ENCODE assay signal across 1 cellular context in genomic region chr18:267688-268552, GRCh38.
TF ChIP-seq lines count a peak whose summit lies in the region.

A gene with protein sequence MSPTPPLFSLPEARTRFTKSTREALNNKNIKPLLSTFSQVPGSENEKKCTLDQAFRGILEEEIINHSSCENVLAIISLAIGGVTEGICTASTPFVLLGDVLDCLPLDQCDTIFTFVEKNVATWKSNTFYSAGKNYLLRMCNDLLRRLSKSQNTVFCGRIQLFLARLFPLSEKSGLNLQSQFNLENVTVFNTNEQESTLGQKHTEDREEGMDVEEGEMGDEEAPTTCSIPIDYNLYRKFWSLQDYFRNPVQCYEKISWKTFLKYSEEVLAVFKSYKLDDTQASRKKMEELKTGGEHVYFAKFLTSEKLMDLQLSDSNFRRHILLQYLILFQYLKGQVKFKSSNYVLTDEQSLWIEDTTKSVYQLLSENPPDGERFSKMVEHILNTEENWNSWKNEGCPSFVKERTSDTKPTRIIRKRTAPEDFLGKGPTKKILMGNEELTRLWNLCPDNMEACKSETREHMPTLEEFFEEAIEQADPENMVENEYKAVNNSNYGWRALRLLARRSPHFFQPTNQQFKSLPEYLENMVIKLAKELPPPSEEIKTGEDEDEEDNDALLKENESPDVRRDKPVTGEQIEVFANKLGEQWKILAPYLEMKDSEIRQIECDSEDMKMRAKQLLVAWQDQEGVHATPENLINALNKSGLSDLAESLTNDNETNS (minus strand): TSS chr18:268047. CDS start chr18:268019, 28 bp downstream.

TF ChIP-seq in HepG2, 621 proteins besides CTCF, POLR2A, EP300 and RAD21 (continued from another document and continues in another):
- TF ChIP-seq GMEB1 (CRISPR knock-in tag; IDR thresholded peaks at IDR 0.05; ENCODE audit: borderline replicate concordance) (peak; percentile 90), ARHGAP35 (CRISPR knock-in tag; IDR thresholded peaks at IDR 0.05; ENCODE audit: borderline replicate concordance) (no peak), ZSCAN25 (CRISPR knock-in tag; IDR thresholded peaks at IDR 0.05) (peak; percentile 72; the same call in 1 of the 2 replicates), RARA (CRISPR knock-in tag; IDR thresholded peaks at IDR 0.05) (no peak), ZNF550 (CRISPR knock-in tag; IDR thresholded peaks at IDR 0.05; ENCODE audit: borderline replicate concordance) (0 out of 2 replicates have a peak, but pooled peaks have one; percentile 32), RORA (CRISPR knock-in tag; IDR thresholded peaks at IDR 0.05) (no peak), KAT2B (IDR thresholded peaks at IDR 0.05; ENCODE audit: borderline replicate concordance, low read depth, low read length) (no peak), ZNF431 (CRISPR knock-in tag; IDR thresholded peaks at IDR 0.05; ENCODE audit: borderline replicate concordance, low read depth) (peak; percentile 89; the same call in 1 of the 2 replicates), ZNF510 (CRISPR knock-in tag; IDR thresholded peaks at IDR 0.05; ENCODE audit: low read depth) (peak; percentile 81; the same call in 1 of the 2 replicates), HOXA9 (CRISPR knock-in tag; IDR thresholded peaks at IDR 0.05; ENCODE audit: borderline replicate concordance) (no peak), FOXM1 (CRISPR knock-in tag; IDR thresholded peaks at IDR 0.05) (no peak), MYC (CRISPR knock-in tag; IDR thresholded peaks at IDR 0.05; ENCODE audit: borderline replicate concordance) (peak; percentile 93), ATAD3A (CRISPR knock-in tag; IDR thresholded peaks at IDR 0.05) (no peak), ZSCAN31 (CRISPR knock-in tag; IDR thresholded peaks at IDR 0.05; ENCODE audit: low read depth) (peak; percentile 93), TAF1 (CRISPR knock-in tag; IDR thresholded peaks at IDR 0.05) (peak; percentile 94), MAF1 (CRISPR knock-in tag; IDR thresholded peaks at IDR 0.05; ENCODE audit: borderline replicate concordance) (peak; percentile 73; the same call in 1 of the 2 replicates), ZNF749 (CRISPR knock-in tag; IDR thresholded peaks at IDR 0.05; ENCODE audit: borderline replicate concordance) (0 out of 2 replicates have a peak, but pooled peaks have one; percentile 75), ZFAT (CRISPR knock-in tag; conservative IDR thresholded peaks at IDR 0.05) (0 out of 2 replicates have a peak, but pooled peaks have one; percentile 22), ZFP37 (CRISPR knock-in tag; IDR thresholded peaks at IDR 0.05; ENCODE audit: borderline replicate concordance) (0 out of 2 replicates have a peak, but pooled peaks have one; percentile 73), SIN3A (IDR thresholded peaks at IDR 0.05; ENCODE audit: borderline replicate concordance, low read depth, low read length) (peak; percentile 95), REL (CRISPR knock-in tag; conservative IDR thresholded peaks at IDR 0.05) (no peak), ZNF747 (CRISPR knock-in tag; IDR thresholded peaks at IDR 0.05; ENCODE audit: borderline replicate concordance) (peak; percentile 93), RARG (CRISPR knock-in tag; IDR thresholded peaks at IDR 0.05; ENCODE audit: low read depth) (no peak), YEATS4 (CRISPR knock-in tag; IDR thresholded peaks at IDR 0.05; ENCODE audit: borderline replicate concordance) (peak; percentile 95), HOXA7 (CRISPR knock-in tag; IDR thresholded peaks at IDR 0.05) (no peak), TCF12 (IDR thresholded peaks at IDR 0.05) (no peak), TCF12 (CRISPR knock-in tag; IDR thresholded peaks at IDR 0.05) (peak; percentile 65; the same call in 1 of the 2 replicates), ZIK1 (CRISPR knock-in tag; IDR thresholded peaks at IDR 0.05; ENCODE audit: borderline replicate concordance, low read depth) (peak; percentile 90; the same call in 1 of the 2 replicates), ATF4 (CRISPR knock-in tag; IDR thresholded peaks at IDR 0.05) (peak in 1 of 2 experiments; percentile 60; a peak in 1 of 4 replicates), PCBP2 (optimal IDR thresholded peaks at IDR 0.05; ENCODE audit: low read depth, low read length, poor library complexity, severe bottlenecking) (no peak), PITX1 (CRISPR knock-in tag; IDR thresholded peaks at IDR 0.05) (no peak), MAX (IDR thresholded peaks at IDR 0.05) (peak; percentile 95), SMYD3 (CRISPR knock-in tag; IDR thresholded peaks at IDR 0.05) (peak; percentile 79; the same call in 1 of the 2 replicates), ZSCAN9 (CRISPR knock-in tag; IDR thresholded peaks at IDR 0.05; ENCODE audit: borderline replicate concordance) (peak; percentile 62), NKX3-1 (CRISPR knock-in tag; IDR thresholded peaks at IDR 0.05) (peak; percentile 64; the same call in 1 of the 2 replicates), ZNF672 (CRISPR knock-in tag; IDR thresholded peaks at IDR 0.05) (no peak), ARNT (IDR thresholded peaks at IDR 0.05) (no peak), BATF2 (CRISPR knock-in tag; IDR thresholded peaks at IDR 0.05) (no peak), ZNF619 (CRISPR knock-in tag; IDR thresholded peaks at IDR 0.05) (peak; percentile 93; the same call in 1 of the 2 replicates), CREB3 (CRISPR knock-in tag; IDR thresholded peaks at IDR 0.05) (0 out of 2 replicates have a peak, but pooled peaks have one; percentile 23)
- TF ChIP-seq, protein P1, sequence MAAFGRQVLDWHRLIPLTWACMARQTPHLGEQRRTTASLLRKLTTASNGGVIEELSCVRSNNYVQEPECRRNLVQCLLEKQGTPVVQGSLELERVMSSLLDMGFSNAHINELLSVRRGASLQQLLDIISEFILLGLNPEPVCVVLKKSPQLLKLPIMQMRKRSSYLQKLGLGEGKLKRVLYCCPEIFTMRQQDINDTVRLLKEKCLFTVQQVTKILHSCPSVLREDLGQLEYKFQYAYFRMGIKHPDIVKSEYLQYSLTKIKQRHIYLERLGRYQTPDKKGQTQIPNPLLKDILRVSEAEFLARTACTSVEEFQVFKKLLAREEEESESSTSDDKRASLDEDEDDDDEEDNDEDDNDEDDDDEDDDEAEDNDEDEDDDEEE (CRISPR knock-in tag; IDR thresholded peaks at IDR 0.05): peak; percentile 87
- TF ChIP-seq, protein P2, sequence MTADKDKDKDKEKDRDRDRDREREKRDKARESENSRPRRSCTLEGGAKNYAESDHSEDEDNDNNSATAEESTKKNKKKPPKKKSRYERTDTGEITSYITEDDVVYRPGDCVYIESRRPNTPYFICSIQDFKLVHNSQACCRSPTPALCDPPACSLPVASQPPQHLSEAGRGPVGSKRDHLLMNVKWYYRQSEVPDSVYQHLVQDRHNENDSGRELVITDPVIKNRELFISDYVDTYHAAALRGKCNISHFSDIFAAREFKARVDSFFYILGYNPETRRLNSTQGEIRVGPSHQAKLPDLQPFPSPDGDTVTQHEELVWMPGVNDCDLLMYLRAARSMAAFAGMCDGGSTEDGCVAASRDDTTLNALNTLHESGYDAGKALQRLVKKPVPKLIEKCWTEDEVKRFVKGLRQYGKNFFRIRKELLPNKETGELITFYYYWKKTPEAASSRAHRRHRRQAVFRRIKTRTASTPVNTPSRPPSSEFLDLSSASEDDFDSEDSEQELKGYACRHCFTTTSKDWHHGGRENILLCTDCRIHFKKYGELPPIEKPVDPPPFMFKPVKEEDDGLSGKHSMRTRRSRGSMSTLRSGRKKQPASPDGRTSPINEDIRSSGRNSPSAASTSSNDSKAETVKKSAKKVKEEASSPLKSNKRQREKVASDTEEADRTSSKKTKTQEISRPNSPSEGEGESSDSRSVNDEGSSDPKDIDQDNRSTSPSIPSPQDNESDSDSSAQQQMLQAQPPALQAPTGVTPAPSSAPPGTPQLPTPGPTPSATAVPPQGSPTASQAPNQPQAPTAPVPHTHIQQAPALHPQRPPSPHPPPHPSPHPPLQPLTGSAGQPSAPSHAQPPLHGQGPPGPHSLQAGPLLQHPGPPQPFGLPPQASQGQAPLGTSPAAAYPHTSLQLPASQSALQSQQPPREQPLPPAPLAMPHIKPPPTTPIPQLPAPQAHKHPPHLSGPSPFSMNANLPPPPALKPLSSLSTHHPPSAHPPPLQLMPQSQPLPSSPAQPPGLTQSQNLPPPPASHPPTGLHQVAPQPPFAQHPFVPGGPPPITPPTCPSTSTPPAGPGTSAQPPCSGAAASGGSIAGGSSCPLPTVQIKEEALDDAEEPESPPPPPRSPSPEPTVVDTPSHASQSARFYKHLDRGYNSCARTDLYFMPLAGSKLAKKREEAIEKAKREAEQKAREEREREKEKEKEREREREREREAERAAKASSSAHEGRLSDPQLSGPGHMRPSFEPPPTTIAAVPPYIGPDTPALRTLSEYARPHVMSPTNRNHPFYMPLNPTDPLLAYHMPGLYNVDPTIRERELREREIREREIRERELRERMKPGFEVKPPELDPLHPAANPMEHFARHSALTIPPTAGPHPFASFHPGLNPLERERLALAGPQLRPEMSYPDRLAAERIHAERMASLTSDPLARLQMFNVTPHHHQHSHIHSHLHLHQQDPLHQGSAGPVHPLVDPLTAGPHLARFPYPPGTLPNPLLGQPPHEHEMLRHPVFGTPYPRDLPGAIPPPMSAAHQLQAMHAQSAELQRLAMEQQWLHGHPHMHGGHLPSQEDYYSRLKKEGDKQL (CRISPR knock-in tag; IDR thresholded peaks at IDR 0.05; ENCODE audit: low read depth): peak; percentile 22; the same call in 1 of the 2 replicates
- TF ChIP-seq, protein P3, sequence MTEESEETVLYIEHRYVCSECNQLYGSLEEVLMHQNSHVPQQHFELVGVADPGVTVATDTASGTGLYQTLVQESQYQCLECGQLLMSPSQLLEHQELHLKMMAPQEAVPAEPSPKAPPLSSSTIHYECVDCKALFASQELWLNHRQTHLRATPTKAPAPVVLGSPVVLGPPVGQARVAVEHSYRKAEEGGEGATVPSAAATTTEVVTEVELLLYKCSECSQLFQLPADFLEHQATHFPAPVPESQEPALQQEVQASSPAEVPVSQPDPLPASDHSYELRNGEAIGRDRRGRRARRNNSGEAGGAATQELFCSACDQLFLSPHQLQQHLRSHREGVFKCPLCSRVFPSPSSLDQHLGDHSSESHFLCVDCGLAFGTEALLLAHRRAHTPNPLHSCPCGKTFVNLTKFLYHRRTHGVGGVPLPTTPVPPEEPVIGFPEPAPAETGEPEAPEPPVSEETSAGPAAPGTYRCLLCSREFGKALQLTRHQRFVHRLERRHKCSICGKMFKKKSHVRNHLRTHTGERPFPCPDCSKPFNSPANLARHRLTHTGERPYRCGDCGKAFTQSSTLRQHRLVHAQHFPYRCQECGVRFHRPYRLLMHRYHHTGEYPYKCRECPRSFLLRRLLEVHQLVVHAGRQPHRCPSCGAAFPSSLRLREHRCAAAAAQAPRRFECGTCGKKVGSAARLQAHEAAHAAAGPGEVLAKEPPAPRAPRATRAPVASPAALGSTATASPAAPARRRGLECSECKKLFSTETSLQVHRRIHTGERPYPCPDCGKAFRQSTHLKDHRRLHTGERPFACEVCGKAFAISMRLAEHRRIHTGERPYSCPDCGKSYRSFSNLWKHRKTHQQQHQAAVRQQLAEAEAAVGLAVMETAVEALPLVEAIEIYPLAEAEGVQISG (CRISPR knock-in tag; IDR thresholded peaks at IDR 0.05): peak; percentile 100
- TF ChIP-seq, protein P4, sequence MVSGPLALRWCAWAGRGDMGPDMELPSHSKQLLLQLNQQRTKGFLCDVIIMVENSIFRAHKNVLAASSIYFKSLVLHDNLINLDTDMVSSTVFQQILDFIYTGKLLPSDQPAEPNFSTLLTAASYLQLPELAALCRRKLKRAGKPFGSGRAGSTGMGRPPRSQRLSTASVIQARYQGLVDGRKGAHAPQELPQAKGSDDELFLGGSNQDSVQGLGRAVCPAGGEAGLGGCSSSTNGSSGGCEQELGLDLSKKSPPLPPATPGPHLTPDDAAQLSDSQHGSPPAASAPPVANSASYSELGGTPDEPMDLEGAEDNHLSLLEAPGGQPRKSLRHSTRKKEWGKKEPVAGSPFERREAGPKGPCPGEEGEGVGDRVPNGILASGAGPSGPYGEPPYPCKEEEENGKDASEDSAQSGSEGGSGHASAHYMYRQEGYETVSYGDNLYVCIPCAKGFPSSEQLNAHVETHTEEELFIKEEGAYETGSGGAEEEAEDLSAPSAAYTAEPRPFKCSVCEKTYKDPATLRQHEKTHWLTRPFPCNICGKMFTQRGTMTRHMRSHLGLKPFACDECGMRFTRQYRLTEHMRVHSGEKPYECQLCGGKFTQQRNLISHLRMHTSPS (CRISPR knock-in tag; IDR thresholded peaks at IDR 0.05; ENCODE audit: low read depth): peak; percentile 41; the same call in 1 of the 2 replicates
- TF ChIP-seq, protein P5, sequence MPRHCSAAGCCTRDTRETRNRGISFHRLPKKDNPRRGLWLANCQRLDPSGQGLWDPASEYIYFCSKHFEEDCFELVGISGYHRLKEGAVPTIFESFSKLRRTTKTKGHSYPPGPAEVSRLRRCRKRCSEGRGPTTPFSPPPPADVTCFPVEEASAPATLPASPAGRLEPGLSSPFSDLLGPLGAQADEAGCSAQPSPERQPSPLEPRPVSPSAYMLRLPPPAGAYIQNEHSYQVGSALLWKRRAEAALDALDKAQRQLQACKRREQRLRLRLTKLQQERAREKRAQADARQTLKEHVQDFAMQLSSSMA (CRISPR knock-in tag; IDR thresholded peaks at IDR 0.05): no peak
